In genomic region chr1:163410073-163410522, GRCh38 we compare ENCODE assay signal across 8 cellular contexts.
DNase-seq lines count a peak whose midpoint lies in the region; ATAC-seq and TF ChIP-seq lines count a peak whose summit lies in the region.

No MANE protein-coding gene starts in this region.

- no peak for ATAC-seq in natural killer cell treated with Interleukin-12 subunit alpha and Interleukin-12 subunit beta and Interleukin-15 and Interleukin-18, amount 100 ng/mL, for 72 hours
- ATAC-seq in GM18520 (IDR thresholded peaks at IDR 0.05; ENCODE audit: unreplicated experiment): no peak

- 19% methylated on average over 9 of the region's 9 CpGs for WGBS in SK-N-SH (ENCODE audit: low lambda C conversion rate)

- CTCF ChIA-PET in AG04450 (lab: Charles Lee) (interaction anchor here (0.7 to 1.2 kb wide), 3 partner anchors 9 to 1663 kb away, joined by 3 to 6 read pairs (median 3); no protein-coding TSS in a partner anchor), GM10248 (lab: Yijun Ruan, JAX) (interaction anchor here (0.7 to 2.5 kb wide), 7 partner anchors 10 to 1378 kb away, joined by 3 to 10 read pairs (median 4); no protein-coding TSS in a partner anchor), SK-N-SH (lab: Yijun Ruan, JAX) (interaction anchor here (0.6 to 2.8 kb wide), 29 partner anchors 8 to 1664 kb away, joined by 3 to 13 read pairs (median 3); no protein-coding TSS in a partner anchor)

- no peaks in the 10 kb centered on the region for H3K27me3 Mint-ChIP-seq in endothelial cell (ENCODE audit: unreplicated experiment)
- H3K27me3 Mint-ChIP-seq in natural killer cell treated with Interleukin-12 subunit alpha and Interleukin-12 subunit beta and Interleukin-15 and Interleukin-18, amount 100 ng/mL, for 72 hours: peaks cover 18 to 19% of the 10 kb centered on the region in 2 donors

- H3K4me1 ChIP-seq in SK-N-SH (ENCODE audit: control insufficient read depth in 1 of 2, insufficient read depth in 2 of 2, low read depth in 1 of 2, low read length in 1 of 2): peaks cover 0 to 13% of the 10 kb centered on the region in 2 experiments; a peak in 1 of 4 replicates
- no peaks in the 10 kb centered on the region for H3K4me1 ChIP-seq in vagina

- H3K9ac ChIP-seq in SK-N-SH: no peak overlapping the region

- no peak overlapping the region for H3K27ac ChIP-seq in AG04450 (ENCODE audit: low read depth, low read length)
- no peak overlapping the region for H3K27ac ChIP-seq in SK-N-SH (ENCODE audit: low read depth in 2 of 2, low read length in 1 of 2)
- H3K27ac ChIP-seq in vagina: no peak overlapping the region

- no peak overlapping the region for H2AFZ ChIP-seq in SK-N-SH (ENCODE audit: low read depth)

- H3F3A ChIP-seq in SK-N-SH (replicated peaks; ENCODE audit: insufficient read depth): no peaks in the 10 kb centered on the region

- H3K4me3 Mint-ChIP-seq in endothelial cell (ENCODE audit: unreplicated experiment): no peak overlapping the region
- H3K4me3 Mint-ChIP-seq in natural killer cell treated with Interleukin-12 subunit alpha and Interleukin-12 subunit beta and Interleukin-15 and Interleukin-18, amount 100 ng/mL, for 72 hours: no peak overlapping the region

- intact Hi-C loops in vagina (cut with DNase I): no loop called here

- no peaks in the 10 kb centered on the region; the same call in 1 of the 2 replicates for H3K9me3 ChIP-seq in AG04450 (ENCODE audit: control insufficient read depth, insufficient read depth, low read length)
- no peaks in the 10 kb centered on the region for H3K9me3 ChIP-seq in SK-N-SH
- H3K9me3 ChIP-seq in vagina: no peaks in the 10 kb centered on the region

- no peaks in the 10 kb centered on the region for H3K79me2 ChIP-seq in SK-N-SH (ENCODE audit: insufficient read depth)

- no peak for TF ChIP-seq EP300 in SK-N-SH (IDR thresholded peaks at IDR 0.05; ENCODE audit: borderline replicate concordance in 1 of 2, low read depth in 1 of 2, low read length in 1 of 2)

- H3K27me3 ChIP-seq in AG04450 (ENCODE audit: control insufficient read depth, insufficient read depth, low read length) (no peaks in the 10 kb centered on the region), SK-N-SH (ENCODE audit: insufficient read depth) (no peaks in the 10 kb centered on the region), vagina (no peaks in the 10 kb centered on the region)

- peak; percentile 82 for TF ChIP-seq CTCF in AG04450 (IDR thresholded peaks at IDR 0.05; ENCODE audit: low read depth, low read length)
- peak; percentile 83 for TF ChIP-seq CTCF in GM10248 (IDR thresholded peaks at IDR 0.05; ENCODE audit: control extremely low read depth, extremely low read depth, low read depth, missing control alignments)
- peak; percentile 89 for TF ChIP-seq CTCF in SK-N-SH (IDR thresholded peaks at IDR 0.05)
- peak; percentile 91 for TF ChIP-seq CTCF in endothelial cell (IDR thresholded peaks at IDR 0.05; ENCODE audit: unreplicated experiment)
- peak in 2 of 3 experiments; percentile 4 to 63 for TF ChIP-seq CTCF in vagina (IDR thresholded peaks at IDR 0.05)

- H3K4me2 ChIP-seq in SK-N-SH: no peak overlapping the region

- DNase-seq in AG04450 (ENCODE audit: low read depth, low spot score) (peak; percentile 2), GM10248 (ENCODE audit: extremely low spot score) (peak; percentile 35), NCI-H1105 (lab: John Stamatoyannopoulos, UW) (peak; percentile 79), SK-N-SH (peak; percentile 60), endothelial cell (ENCODE audit: low spot score) (peak; percentile 68), vagina (ENCODE audit: extremely low spot score in 2 of 2) (no peak)
- peak; percentile 65 for DNase-seq in natural killer cell treated with Interleukin-12 subunit alpha and Interleukin-12 subunit beta and Interleukin-15 and Interleukin-18, amount 100 ng/mL, for 72 hours (ENCODE audit: low spot score)

- no peak for TF ChIP-seq POLR2A in vagina (IDR thresholded peaks at IDR 0.05)

- POLR2A ChIA-PET in AG04450 (lab: Yijun Ruan, JAX): no interaction called here
- POLR2A ChIA-PET in GM10248 (lab: Yijun Ruan, JAX): no interaction called here
- POLR2A ChIA-PET in SK-N-SH (lab: Yijun Ruan, JAX): no interaction called here

- no peaks in the 10 kb centered on the region for H3K9me2 ChIP-seq in SK-N-SH

- peaks cover 5% of the 10 kb centered on the region for H3K4me1 Mint-ChIP-seq in endothelial cell (ENCODE audit: unreplicated experiment)
- peaks cover 0 to 3% of the 10 kb centered on the region in 2 donors for H3K4me1 Mint-ChIP-seq in natural killer cell treated with Interleukin-12 subunit alpha and Interleukin-12 subunit beta and Interleukin-15 and Interleukin-18, amount 100 ng/mL, for 72 hours (ENCODE audit: low read depth in 2 of 2)

- no peaks in the 10 kb centered on the region for H3K36me3 ChIP-seq in SK-N-SH (replicated peaks in 1 of 2; ENCODE audit: control insufficient read depth in 1 of 2, insufficient read depth in 2 of 2, low read length in 1 of 2)
- no peaks in the 10 kb centered on the region for H3K36me3 ChIP-seq in vagina

- H4K20me1 ChIP-seq in SK-N-SH (ENCODE audit: insufficient read depth): no peaks in the 10 kb centered on the region

- H3K4me3 ChIP-seq in AG04450 (ENCODE audit: low read depth, low read length) (no peak overlapping the region), SK-N-SH (ENCODE audit: low read depth in 2 of 2, low read length in 1 of 2) (no peak overlapping the region; a peak in 1 of 4 replicates), vagina (no peak overlapping the region)

- TF ChIP-seq RAD21 in SK-N-SH (IDR thresholded peaks at IDR 0.05; ENCODE audit: low read length): peak; percentile 92

- no peaks in the 10 kb centered on the region for H3K36me3 Mint-ChIP-seq in endothelial cell (ENCODE audit: low read depth, unreplicated experiment)
- no peaks in the 10 kb centered on the region for H3K36me3 Mint-ChIP-seq in natural killer cell treated with Interleukin-12 subunit alpha and Interleukin-12 subunit beta and Interleukin-15 and Interleukin-18, amount 100 ng/mL, for 72 hours

- no peaks in the 10 kb centered on the region for H3K9me3 Mint-ChIP-seq in endothelial cell (ENCODE audit: unreplicated experiment)
- H3K9me3 Mint-ChIP-seq in natural killer cell treated with Interleukin-12 subunit alpha and Interleukin-12 subunit beta and Interleukin-15 and Interleukin-18, amount 100 ng/mL, for 72 hours: no peaks in the 10 kb centered on the region

- H3K27ac Mint-ChIP-seq in endothelial cell (ENCODE audit: unreplicated experiment): no peak overlapping the region
- H3K27ac Mint-ChIP-seq in natural killer cell treated with Interleukin-12 subunit alpha and Interleukin-12 subunit beta and Interleukin-15 and Interleukin-18, amount 100 ng/mL, for 72 hours: no peak overlapping the region

TF ChIP-seq in SK-N-SH, 30 proteins besides CTCF, POLR2A, EP300 and RAD21:
- TF ChIP-seq USF2 (IDR thresholded peaks at IDR 0.05; ENCODE audit: borderline replicate concordance, low read depth, low read length): no peak
- TF ChIP-seq SMC3 (IDR thresholded peaks at IDR 0.05; ENCODE audit: low read depth, low read length): peak; percentile 66

Comparison
In these comparisons a context has a peak if more than half of its experiments do, and no peak if none do; other contexts are left out.
1. DNase-seq: peak in AG04450 (single experiment), GM10248 (single experiment), NCI-H1105 (single experiment), SK-N-SH (single experiment), endothelial cell (single experiment) and natural killer cell treated with Interleukin-12 subunit alpha and Interleukin-12 subunit beta and Interleukin-15 and Interleukin-18, amount 100 ng/mL, for 72 hours (single experiment); none in vagina (0 of 2).
2. CTCF ChIP-seq: peak in every context shown above with its lines; median percentile 91 in endothelial cell; 89 in SK-N-SH; 83 in GM10248; 82 in AG04450; 34 in vagina.